ENCODE assay signal across 1 cellular context in genomic region chr17:37676115-37676925, GRCh38.
A peak's percentile ranks its signal among the peaks of the same experiment; 100 is the strongest.
TF ChIP-seq lines count a peak whose summit lies in the region.

No MANE protein-coding gene starts in this region.

TF ChIP-seq in HepG2, 621 proteins besides CTCF, POLR2A, EP300 and RAD21 (continued from another document and continues in another):
- TF ChIP-seq, protein P1, sequence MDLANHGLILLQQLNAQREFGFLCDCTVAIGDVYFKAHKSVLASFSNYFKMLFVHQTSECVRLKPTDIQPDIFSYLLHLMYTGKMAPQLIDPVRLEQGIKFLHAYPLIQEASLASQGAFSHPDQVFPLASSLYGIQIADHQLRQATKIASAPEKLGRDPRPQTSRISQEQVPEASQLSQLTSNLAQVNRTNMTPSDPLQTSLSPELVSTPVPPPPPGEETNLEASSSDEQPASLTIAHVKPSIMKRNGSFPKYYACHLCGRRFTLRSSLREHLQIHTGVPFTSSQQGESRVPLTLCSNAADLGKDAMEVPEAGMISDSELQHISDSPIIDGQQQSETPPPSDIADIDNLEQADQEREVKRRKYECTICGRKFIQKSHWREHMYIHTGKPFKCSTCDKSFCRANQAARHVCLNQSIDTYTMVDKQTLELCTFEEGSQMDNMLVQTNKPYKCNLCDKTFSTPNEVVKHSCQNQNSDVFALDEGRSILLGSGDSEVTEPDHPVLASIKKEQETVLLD (CRISPR knock-in tag; IDR thresholded peaks at IDR 0.05; ENCODE audit: low read depth) = no peak
- TF ChIP-seq SP5 (CRISPR knock-in tag; IDR thresholded peaks at IDR 0.05; ENCODE audit: borderline replicate concordance, low read depth) (no peak), ZNF331 (CRISPR knock-in tag; IDR thresholded peaks at IDR 0.05) (0 out of 2 replicates have a peak, but pooled peaks have one; percentile 14), MYC (CRISPR knock-in tag; IDR thresholded peaks at IDR 0.05; ENCODE audit: borderline replicate concordance) (peak; percentile 45; the same call in 1 of the 2 replicates), RARA (CRISPR knock-in tag; IDR thresholded peaks at IDR 0.05) (peak; percentile 97), HNRNPK (IDR thresholded peaks at IDR 0.05; ENCODE audit: low read depth, low read length, poor library complexity, severe bottlenecking) (no peak), SRSF1 (optimal IDR thresholded peaks at IDR 0.05; ENCODE audit: low read depth, low read length) (no peak), ZEB1 (IDR thresholded peaks at IDR 0.05; ENCODE audit: insufficient replicate concordance, low read depth) (no peak), ZNF670 (CRISPR knock-in tag; IDR thresholded peaks at IDR 0.05; ENCODE audit: borderline replicate concordance) (no peak), RARG (CRISPR knock-in tag; IDR thresholded peaks at IDR 0.05; ENCODE audit: low read depth) (no peak), FOXP4 (CRISPR knock-in tag; IDR thresholded peaks at IDR 0.05) (peak; percentile 94), MNT (IDR thresholded peaks at IDR 0.05) (0 out of 2 replicates have a peak, but pooled peaks have one; percentile 46), SRSF9 (IDR thresholded peaks at IDR 0.05; ENCODE audit: borderline replicate concordance, insufficient read depth, low read depth, low read length, poor library complexity, severe bottlenecking) (no peak), RELA (CRISPR knock-in tag; IDR thresholded peaks at IDR 0.05) (no peak), ZZZ3 (CRISPR knock-in tag; IDR thresholded peaks at IDR 0.05; ENCODE audit: borderline replicate concordance) (no peak), THYN1 (CRISPR knock-in tag; IDR thresholded peaks at IDR 0.05; ENCODE audit: borderline replicate concordance, low read depth) (no peak), MLLT10 (CRISPR knock-in tag; IDR thresholded peaks at IDR 0.05) (no peak), ZNF414 (CRISPR knock-in tag; IDR thresholded peaks at IDR 0.05) (0 out of 2 replicates have a peak, but pooled peaks have one; percentile 18), ZFYVE20 (CRISPR knock-in tag; IDR thresholded peaks at IDR 0.05; ENCODE audit: borderline replicate concordance, low read depth) (no peak), BRCA1 (CRISPR knock-in tag; IDR thresholded peaks at IDR 0.05) (no peak), FOXA3 (CRISPR knock-in tag; IDR thresholded peaks at IDR 0.05) (peak; percentile 83), CEBPB (IDR thresholded peaks at IDR 0.05; ENCODE audit: borderline replicate concordance, low read depth, low read length) (peak; percentile 91), DMAP1 (CRISPR knock-in tag; IDR thresholded peaks at IDR 0.05) (0 out of 2 replicates have a peak, but pooled peaks have one; percentile 14), KDM2A (CRISPR knock-in tag; IDR thresholded peaks at IDR 0.05; ENCODE audit: borderline replicate concordance, low read depth) (no peak), RXRB (CRISPR knock-in tag; IDR thresholded peaks at IDR 0.05; ENCODE audit: borderline replicate concordance) (peak; percentile 74; the same call in 1 of the 2 replicates), ZNF205 (CRISPR knock-in tag; IDR thresholded peaks at IDR 0.05) (no peak), ZNF800 (CRISPR knock-in tag; IDR thresholded peaks at IDR 0.05) (no peak), NR1H2 (CRISPR knock-in tag; IDR thresholded peaks at IDR 0.05; ENCODE audit: borderline replicate concordance, low read depth) (no peak), ISL2 (CRISPR knock-in tag; IDR thresholded peaks at IDR 0.05) (peak; percentile 36; the same call in 1 of the 2 replicates), NKX3-1 (CRISPR knock-in tag; IDR thresholded peaks at IDR 0.05) (no peak), ZNF891 (CRISPR knock-in tag; IDR thresholded peaks at IDR 0.05) (no peak), ZBTB33 (CRISPR knock-in tag; IDR thresholded peaks at IDR 0.05) (no peak), ZNF615 (CRISPR knock-in tag; IDR thresholded peaks at IDR 0.05; ENCODE audit: borderline replicate concordance) (no peak), ZNF75D (CRISPR knock-in tag; IDR thresholded peaks at IDR 0.05; ENCODE audit: borderline replicate concordance) (no peak), ZBTB8A (CRISPR knock-in tag; IDR thresholded peaks at IDR 0.05; ENCODE audit: borderline replicate concordance, low read depth) (no peak), CEBPZ (IDR thresholded peaks at IDR 0.05; ENCODE audit: low read length) (no peak), ZNF451 (CRISPR knock-in tag; IDR thresholded peaks at IDR 0.05) (no peak), ZBTB46 (CRISPR knock-in tag; IDR thresholded peaks at IDR 0.05; ENCODE audit: borderline replicate concordance) (no peak)
- TF ChIP-seq, protein P2, sequence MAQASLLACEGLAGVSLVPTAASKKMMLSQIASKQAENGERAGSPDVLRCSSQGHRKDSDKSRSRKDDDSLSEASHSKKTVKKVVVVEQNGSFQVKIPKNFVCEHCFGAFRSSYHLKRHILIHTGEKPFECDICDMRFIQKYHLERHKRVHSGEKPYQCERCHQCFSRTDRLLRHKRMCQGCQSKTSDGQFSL (CRISPR knock-in tag; IDR thresholded peaks at IDR 0.05) = no peak
- TF ChIP-seq, protein P3, sequence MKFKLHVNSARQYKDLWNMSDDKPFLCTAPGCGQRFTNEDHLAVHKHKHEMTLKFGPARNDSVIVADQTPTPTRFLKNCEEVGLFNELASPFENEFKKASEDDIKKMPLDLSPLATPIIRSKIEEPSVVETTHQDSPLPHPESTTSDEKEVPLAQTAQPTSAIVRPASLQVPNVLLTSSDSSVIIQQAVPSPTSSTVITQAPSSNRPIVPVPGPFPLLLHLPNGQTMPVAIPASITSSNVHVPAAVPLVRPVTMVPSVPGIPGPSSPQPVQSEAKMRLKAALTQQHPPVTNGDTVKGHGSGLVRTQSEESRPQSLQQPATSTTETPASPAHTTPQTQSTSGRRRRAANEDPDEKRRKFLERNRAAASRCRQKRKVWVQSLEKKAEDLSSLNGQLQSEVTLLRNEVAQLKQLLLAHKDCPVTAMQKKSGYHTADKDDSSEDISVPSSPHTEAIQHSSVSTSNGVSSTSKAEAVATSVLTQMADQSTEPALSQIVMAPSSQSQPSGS (CRISPR knock-in tag; IDR thresholded peaks at IDR 0.05) = peak; percentile 34; the same call in 1 of the 2 replicates
- TF ChIP-seq, protein P4, sequence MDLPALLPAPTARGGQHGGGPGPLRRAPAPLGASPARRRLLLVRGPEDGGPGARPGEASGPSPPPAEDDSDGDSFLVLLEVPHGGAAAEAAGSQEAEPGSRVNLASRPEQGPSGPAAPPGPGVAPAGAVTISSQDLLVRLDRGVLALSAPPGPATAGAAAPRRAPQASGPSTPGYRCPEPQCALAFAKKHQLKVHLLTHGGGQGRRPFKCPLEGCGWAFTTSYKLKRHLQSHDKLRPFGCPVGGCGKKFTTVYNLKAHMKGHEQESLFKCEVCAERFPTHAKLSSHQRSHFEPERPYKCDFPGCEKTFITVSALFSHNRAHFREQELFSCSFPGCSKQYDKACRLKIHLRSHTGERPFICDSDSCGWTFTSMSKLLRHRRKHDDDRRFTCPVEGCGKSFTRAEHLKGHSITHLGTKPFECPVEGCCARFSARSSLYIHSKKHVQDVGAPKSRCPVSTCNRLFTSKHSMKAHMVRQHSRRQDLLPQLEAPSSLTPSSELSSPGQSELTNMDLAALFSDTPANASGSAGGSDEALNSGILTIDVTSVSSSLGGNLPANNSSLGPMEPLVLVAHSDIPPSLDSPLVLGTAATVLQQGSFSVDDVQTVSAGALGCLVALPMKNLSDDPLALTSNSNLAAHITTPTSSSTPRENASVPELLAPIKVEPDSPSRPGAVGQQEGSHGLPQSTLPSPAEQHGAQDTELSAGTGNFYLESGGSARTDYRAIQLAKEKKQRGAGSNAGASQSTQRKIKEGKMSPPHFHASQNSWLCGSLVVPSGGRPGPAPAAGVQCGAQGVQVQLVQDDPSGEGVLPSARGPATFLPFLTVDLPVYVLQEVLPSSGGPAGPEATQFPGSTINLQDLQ (CRISPR knock-in tag; IDR thresholded peaks at IDR 0.05) = no peak
